Comparison of ENCODE assay signal across 30 cellular contexts in the genomic region with DNA sequence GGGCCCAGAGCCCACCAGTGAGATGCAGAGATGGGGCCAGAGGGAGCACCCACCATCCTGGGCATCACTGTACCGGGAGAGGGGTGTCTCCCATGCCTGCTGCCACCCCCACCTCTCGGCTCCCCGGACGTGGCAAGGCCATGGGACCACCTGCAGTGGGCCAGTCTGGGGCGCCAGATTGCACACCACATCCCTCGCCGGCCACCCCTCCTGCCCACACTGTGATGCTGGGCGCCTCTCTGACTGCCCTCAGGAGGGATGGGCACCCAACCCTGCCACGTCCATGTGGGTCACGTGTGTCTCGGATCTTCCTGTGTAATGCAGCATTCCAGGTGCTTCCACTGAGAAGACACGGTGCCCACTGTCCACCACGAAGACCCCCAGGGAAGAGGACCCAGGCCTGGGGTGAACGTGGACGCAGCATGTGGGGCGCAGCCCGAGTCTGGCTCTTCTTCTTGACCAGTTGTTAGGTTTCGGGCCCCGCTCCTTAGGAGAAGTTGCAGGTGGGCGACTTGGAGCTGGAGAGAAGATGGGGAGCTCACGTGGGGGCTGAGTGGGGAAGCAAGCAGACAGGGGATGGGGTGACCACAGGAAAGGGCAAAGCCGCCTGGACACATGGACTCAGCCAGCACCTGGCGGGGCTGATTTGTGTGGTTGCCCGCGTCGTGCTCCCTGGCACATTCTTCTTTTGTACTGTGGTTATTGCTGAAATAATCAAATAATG. TPM values are rescaled to one million over a fixed set of nuclear protein-coding genes. Genes with fewer than 3 reads are reported as not detected.
"Had no signal": no experiment of that assay in that cellular context is flagged by ENCODE, and none has a peak within 500 bp of the region (broad histone marks: within the 10 kb centered on the region; RNA-seq: fewer than 3 reads in every experiment).

No MANE protein-coding gene starts in this region.

- H3K4me1 ChIP-seq: ascending aorta, body of pancreas had no signal

- DNase-seq: activated CD4-positive, alpha-beta T cell treated with anti-CD3 and anti-CD28 coated beads for 4 hours; activated CD8-positive, alpha-beta memory T cell treated with anti-CD3 and anti-CD28 coated beads, Interleukin-2, amount 50 U/mL, for 4 hours; activated CD8-positive, alpha-beta T cell treated with anti-CD3 and anti-CD28 coated beads for 36 hours; activated gamma-delta T cell treated with Interleukin-2 at 50 U/mL for 16 hours; activated naive CD4-positive, alpha-beta T cell treated with anti-CD3 and anti-CD28 coated beads, Interleukin-2, amount 10 ng/mL, durations not matched to agents 7 days and 5 days; activated naive CD8-positive, alpha-beta T cell treated with anti-CD3 and anti-CD28 coated beads, Interleukin-2, amount 10 ng/mL, durations not matched to agents 7 days and 5 days; activated T-cell treated with anti-CD3 and anti-CD28 coated beads, Interleukin-2, amount 50 U/mL, for 72 hours; body of pancreas; IMR-90; KG1; NCI-H1092 treated with DMSO at 0.1 percent for 48 hours; NCI-H1417 treated with DMSO at 0.1 percent for 48 hours; NCI-H1694; NCI-H2029; NCI-H2107; NCI-H2171 treated with DMSO at 0.1 percent for 48 hours; NCI-H345; NCI-H510A treated with DMSO at 0.1 percent for 48 hours; NCI-H69; NK-92 treated with Interleukin-12 subunit alpha and Interleukin-12 subunit beta, amount 100 ng/mL, for 24 hours; Right ventricle myocardium superior; SJCRH30; SK-N-SH had no signal

- ATAC-seq: activated CD4-positive, CD25-positive, alpha-beta regulatory T cell treated with anti-CD3 and anti-CD28 coated beads, Interleukin-2, amount 50 U/mL, for 24 hours; activated CD8-positive, alpha-beta T cell treated with anti-CD3 and anti-CD28 coated beads for 36 hours; activated T-cell treated with anti-CD3 and anti-CD28 coated beads, Interleukin-2, amount 50 U/mL, for 72 hours; body of pancreas had no signal

- H3K36me3 ChIP-seq: ascending aorta, Peyer's patch, SJCRH30 had no signal

- H3K27ac Mint-ChIP-seq: activated CD8-positive, alpha-beta T cell treated with anti-CD3 and anti-CD28 coated beads for 36 hours; activated naive CD4-positive, alpha-beta T cell treated with anti-CD3 and anti-CD28 coated beads, Interleukin-2, amount 10 ng/mL, durations not matched to agents 7 days and 5 days; activated naive CD8-positive, alpha-beta T cell treated with anti-CD3 and anti-CD28 coated beads, Interleukin-2, amount 10 ng/mL, durations not matched to agents 7 days and 5 days; activated T-cell treated with anti-CD3 and anti-CD28 coated beads, Interleukin-2, amount 50 U/mL, for 72 hours; activated T-helper 2 cell treated with anti-CD3 and anti-CD28 coated beads, Interferon-gamma antibody, Interleukin-2, Interleukin-4, amounts not matched to agents 10 μg/mL and 5 μg/mL and 100 μg/mL, durations not matched to agents 14 hours and 24 hours and 36 hours had no signal

- H3K36me3 Mint-ChIP-seq: activated naive CD4-positive, alpha-beta T cell treated with anti-CD3 and anti-CD28 coated beads, Interleukin-2, amount 10 ng/mL, durations not matched to agents 7 days and 5 days; activated naive CD8-positive, alpha-beta T cell treated with anti-CD3 and anti-CD28 coated beads, Interleukin-2, amount 10 ng/mL, durations not matched to agents 7 days and 5 days had no signal

- H3K4me2 ChIP-seq: SK-N-SH had no signal

- H3K4me3 ChIP-seq: ascending aorta, body of pancreas, Peyer's patch, SJCRH30 had no signal

- H3K4me1 Mint-ChIP-seq: activated naive CD4-positive, alpha-beta T cell treated with anti-CD3 and anti-CD28 coated beads, Interleukin-2, amount 10 ng/mL, durations not matched to agents 7 days and 5 days; activated naive CD8-positive, alpha-beta T cell treated with anti-CD3 and anti-CD28 coated beads, Interleukin-2, amount 10 ng/mL, durations not matched to agents 7 days and 5 days had no signal

- H3K4me3 Mint-ChIP-seq: activated CD8-positive, alpha-beta T cell treated with anti-CD3 and anti-CD28 coated beads for 36 hours; activated naive CD4-positive, alpha-beta T cell treated with anti-CD3 and anti-CD28 coated beads, Interleukin-2, amount 10 ng/mL, durations not matched to agents 7 days and 5 days; activated naive CD8-positive, alpha-beta T cell treated with anti-CD3 and anti-CD28 coated beads, Interleukin-2, amount 10 ng/mL, durations not matched to agents 7 days and 5 days; activated T-cell treated with anti-CD3 and anti-CD28 coated beads, Interleukin-2, amount 50 U/mL, for 72 hours had no signal

- H3K27ac ChIP-seq: ascending aorta, body of pancreas, Peyer's patch, RWPE1, SJCRH30 had no signal

- H3K9me2 ChIP-seq: SK-N-SH had no signal

- H3K9ac ChIP-seq: SK-N-SH had no signal

- H3K9me3 ChIP-seq: ascending aorta, body of pancreas, Peyer's patch, SJCRH30, SK-N-SH had no signal

- H3K27me3 ChIP-seq: ascending aorta, body of pancreas, Peyer's patch, SJCRH30 had no signal

RNA-seq across cellular contexts. Expression of a gene that starts 47.7 kb away (rescaled TPM):
- total RNA-seq: SJCRH30 had no signal

RNA-seq across cellular contexts. Expression of a gene that starts 48.0 kb away (rescaled TPM):
- total RNA-seq: activated CD8-positive, alpha-beta T cell treated with anti-CD3 and anti-CD28 coated beads for 36 hours; activated T-cell treated with anti-CD3 and anti-CD28 coated beads, Interleukin-2, amount 50 U/mL, for 72 hours; activated T-helper 2 cell treated with anti-CD3 and anti-CD28 coated beads, Interferon-gamma antibody, Interleukin-2, Interleukin-4, amounts not matched to agents 10 μg/mL and 5 μg/mL and 100 μg/mL, durations not matched to agents 14 hours and 24 hours and 36 hours; ascending aorta; body of pancreas; IMR-90; LHCN-M2; Right ventricle myocardium superior; SJCRH30; T-helper 1 cell treated with Interleukin-12 subunit alpha and Interleukin-12 subunit beta and Interleukin-4 antibody, amounts not matched to agents 30 ng/mL and 1 ng/mL, for 36 hours had no signal
- polyA plus RNA-seq: IMR-90 had no signal
